ENCODE assay signal across 8 cellular contexts in the genomic region with DNA sequence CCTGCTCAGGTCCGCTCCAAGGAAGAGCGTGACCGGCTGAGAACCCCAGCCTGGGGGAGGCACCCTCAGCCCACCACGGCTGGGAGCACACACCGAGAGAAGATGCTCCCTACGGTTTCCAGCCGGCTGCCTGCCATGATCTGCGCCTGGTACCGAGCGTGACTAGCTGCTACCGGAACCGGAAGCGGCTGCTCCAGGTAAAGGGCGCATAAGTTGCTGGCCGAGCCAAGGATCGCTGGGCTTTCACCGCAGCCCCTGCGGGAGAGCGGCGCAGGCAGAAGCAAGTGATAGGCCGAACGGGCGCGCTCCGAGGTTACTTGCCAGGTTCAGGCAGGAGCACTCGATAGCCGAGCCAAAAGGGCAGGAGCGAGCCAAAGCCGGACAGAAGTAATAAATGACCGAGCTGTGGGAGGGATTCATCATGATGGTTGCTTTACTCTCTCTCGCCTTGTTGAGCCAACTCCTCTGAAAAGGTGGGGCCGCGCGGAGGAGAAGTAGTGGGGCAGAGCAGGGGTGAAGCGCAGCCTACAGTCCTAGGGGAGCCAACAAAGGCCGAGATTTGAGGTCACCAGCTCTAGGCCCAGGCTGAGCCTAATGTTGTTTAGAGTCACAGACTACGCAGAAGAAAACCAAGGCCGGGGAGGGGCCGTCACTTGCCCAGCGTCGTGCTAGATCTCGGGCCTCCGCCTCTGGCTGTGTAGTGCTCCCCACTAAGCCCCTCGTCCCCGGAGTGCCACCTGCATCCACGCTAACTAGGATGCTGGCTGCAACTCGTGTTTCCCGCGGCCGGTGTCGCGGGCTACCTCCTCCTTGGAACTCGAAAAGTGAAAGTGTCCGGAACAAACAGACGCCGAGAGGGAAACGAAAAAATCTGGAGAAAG. TPM values are rescaled to one million over a fixed set of nuclear protein-coding genes. Genes with fewer than 3 reads are reported as not detected.
DNase-seq lines count a peak whose midpoint lies in the region; ATAC-seq and TF ChIP-seq lines count a peak whose summit lies in the region.

A gene (minus strand): TSS at position 171 of the 881 bp plus-strand sequence. CDS start 34 bp downstream, at position 137.

- ATAC-seq in GM19438 (IDR thresholded peaks at IDR 0.05; ENCODE audit: low read depth, unreplicated experiment), result peak; percentile 96
- ATAC-seq in HG03575 (IDR thresholded peaks at IDR 0.05; ENCODE audit: extremely low read depth, insufficient number of reproducible peaks, low FRiP score, unreplicated experiment), result peak; percentile 77

- no peaks in the 10 kb centered on the region for H3K9me3 Mint-ChIP-seq in activated CD4-positive, alpha-beta memory T cell treated with anti-CD3 and anti-CD28 coated beads for 36 hours

- intact Hi-C loops in activated CD4-positive, alpha-beta memory T cell treated with anti-CD3 and anti-CD28 coated beads for 36 hours (cut with micrococcal nuclease), result loop anchor here (1.0 to 10.0 kb wide), 8 partner anchors 29 to 763 kb away; a partner anchor contains a TSS
- intact Hi-C loops in lower leg skin (cut with DNase I; ENCODE audit: low total_unique reads), result loop anchor here (10.0 kb wide), 1 partner anchor 265 kb away; no protein-coding TSS in a partner anchor

- peak within 1 kb of the TSS; percentile 98 for H3K27ac Mint-ChIP-seq in activated CD4-positive, alpha-beta memory T cell treated with anti-CD3 and anti-CD28 coated beads for 36 hours

- peaks cover 0 to 6% of the 10 kb centered on the region in 2 donors for H3K36me3 ChIP-seq in duodenal mucosa (ENCODE audit: control insufficient read depth in 1 of 2, insufficient read depth in 2 of 2, low read length in 2 of 2)

- TF ChIP-seq CTCF in lower leg skin (IDR thresholded peaks at IDR 0.05), result no peak

- H3K36me3 Mint-ChIP-seq in activated CD4-positive, alpha-beta memory T cell treated with anti-CD3 and anti-CD28 coated beads for 36 hours, result peaks cover 18% of the 10 kb centered on the region

- CTCF ChIA-PET in activated CD4-positive, alpha-beta memory T cell treated with anti-CD3 and anti-CD28 coated beads for 36 hours (lab: Charles Lee), result interaction anchor here (0.8 to 4.7 kb wide), 9 partner anchors 10 to 262 kb away, joined by 3 to 29 read pairs (median 6); no protein-coding TSS in a partner anchor

- H3K4me1 ChIP-seq in duodenal mucosa (ENCODE audit: control insufficient read depth in 1 of 2, insufficient read depth in 2 of 2, low read length in 2 of 2), result peaks cover 37 to 39% of the 10 kb centered on the region in 2 donors

- 0 to 1% methylated on average over 52 to 57 of the region's 57 CpGs for WGBS in lower leg skin, 2 donors

- no peaks in the 10 kb centered on the region for H3K27me3 ChIP-seq in duodenal mucosa (ENCODE audit: control insufficient read depth in 1 of 2, insufficient read depth in 2 of 2, low read length in 2 of 2)

- H3K4me3 ChIP-seq in duodenal mucosa (ENCODE audit: low read depth in 1 of 2, low read length in 2 of 2), result peak within 1 kb of the TSS; percentile 90 to 99
- H3K4me3 ChIP-seq in lower leg skin (ENCODE audit: low read depth, poor library complexity, severe bottlenecking), result peak within 1 kb of the TSS; percentile 75

- H3K27ac ChIP-seq in duodenal mucosa (ENCODE audit: low read depth, low read length), result peak within 1 kb of the TSS; percentile 91

- POLR2A ChIA-PET in activated CD4-positive, alpha-beta memory T cell treated with anti-CD3 and anti-CD28 coated beads for 36 hours (lab: Charles Lee), result interaction anchor here (0.8 to 2.0 kb wide), 10 partner anchors 10 to 766 kb away, joined by 3 to 20 read pairs (median 4); a partner anchor contains a TSS

- peak; percentile 98 for DNase-seq in CD1c-positive myeloid dendritic cell (ENCODE audit: extremely low spot score)
- peak; percentile 93 for DNase-seq in NCI-H82 treated with DMSO at 0.1 percent for 48 hours (lab: John Stamatoyannopoulos, UW; ENCODE audit: unreplicated experiment)
- peak; percentile 99 for DNase-seq in activated CD4-positive, alpha-beta memory T cell treated with anti-CD3 and anti-CD28 coated beads for 36 hours
- peak; percentile 97 to 99 for DNase-seq in lower leg skin (ENCODE audit: low spot score in 2 of 2)
- peak; percentile 90 to 96 for DNase-seq in stimulated activated CD4-positive, alpha-beta T cell treated with anti-CD3 and anti-CD28 coated beads, Interleukin-4, amount 100 ng/mL, for 48 hours (ENCODE audit: low read depth in 2 of 2)

- peak within 1 kb of the TSS; percentile 98 for H3K4me3 Mint-ChIP-seq in activated CD4-positive, alpha-beta memory T cell treated with anti-CD3 and anti-CD28 coated beads for 36 hours

- peaks cover 34% of the 10 kb centered on the region for H3K4me1 Mint-ChIP-seq in activated CD4-positive, alpha-beta memory T cell treated with anti-CD3 and anti-CD28 coated beads for 36 hours (ENCODE audit: low read depth)

- H3K9ac ChIP-seq in duodenal mucosa (ENCODE audit: low read depth in 1 of 2, low read length in 2 of 2), result peak within 1 kb of the TSS; percentile 82 to 87

- no peaks in the 10 kb centered on the region for H3K9me3 ChIP-seq in duodenal mucosa (ENCODE audit: control insufficient read depth in 1 of 2, low read length in 2 of 2)

- peak in 1 of 2 donors; percentile 18 for TF ChIP-seq POLR2A in lower leg skin (IDR thresholded peaks at IDR 0.05)

- H3K27me3 Mint-ChIP-seq in activated CD4-positive, alpha-beta memory T cell treated with anti-CD3 and anti-CD28 coated beads for 36 hours, result no peaks in the 10 kb centered on the region

RNA-seq across cellular contexts. Expression of the gene that starts here (rescaled TPM):
- 10 to 100 TPM; 58.2 to 64.1 TPM for total RNA-seq in activated CD4-positive, alpha-beta memory T cell treated with anti-CD3 and anti-CD28 coated beads for 36 hours
- 10 to 100 TPM; 12.2 to 17.8 (median 15.0) TPM for total RNA-seq in lower leg skin

Comparison
In these comparisons a context has a peak if more than half of its experiments do, and no peak if none do; other contexts are left out.
1. Peak in every context shown above with its lines: DNase-seq, ATAC-seq, H3K4me3 ChIP-seq and H3K27ac ChIP-seq.